22 cellular contexts compared by ENCODE assay signal in the genomic region with DNA sequence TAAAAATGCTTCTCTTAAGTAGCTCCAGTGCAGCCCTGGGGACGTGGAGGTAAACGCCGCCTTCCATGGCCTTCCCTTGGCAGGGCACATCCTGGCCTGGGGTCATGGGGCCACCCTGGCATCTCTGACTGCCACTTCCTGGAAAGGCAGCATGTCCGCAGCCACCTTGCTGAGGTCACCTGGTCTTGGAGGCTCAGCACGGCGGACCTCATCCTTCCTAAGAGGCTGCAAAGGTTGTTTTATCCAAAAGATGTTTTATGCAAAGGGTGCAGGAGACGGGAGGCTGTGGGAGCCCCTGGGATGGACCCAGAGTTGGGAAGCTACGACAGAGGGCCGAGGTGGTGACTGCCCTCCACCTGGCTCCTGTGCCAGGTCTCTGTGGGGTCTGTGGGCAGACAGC.
DNase-seq lines count a peak whose midpoint lies in the region; ATAC-seq and TF ChIP-seq lines count a peak whose summit lies in the region.
"Had no signal": no experiment of that assay in that cellular context is flagged by ENCODE, and none has a peak within 500 bp of the region (broad histone marks: within the 10 kb centered on the region; RNA-seq: fewer than 3 reads in every experiment).

No MANE protein-coding gene starts in this region.

- H3K79me2 ChIP-seq in osteoblast (ENCODE audit: insufficient read depth, low read length): no peaks in the 10 kb centered on the region

- H3K27ac ChIP-seq in coronary artery (no peak overlapping the region), osteoblast (ENCODE audit: low read depth, low read length) (no peak overlapping the region), upper lobe of right lung (no peak overlapping the region)
- H3K27ac ChIP-seq: 22Rv1 had no signal

- H3K27ac Mint-ChIP-seq in activated CD4-positive, alpha-beta T cell treated with anti-CD3 and anti-CD28 coated beads for 36 hours: no peak overlapping the region
- H3K27ac Mint-ChIP-seq: B cell; CD4-positive, alpha-beta T cell; GM23338; IgD-negative memory B cell had no signal

- H3K4me1 ChIP-seq in osteoblast (ENCODE audit: insufficient read depth, low read length): no peaks in the 10 kb centered on the region
- no peaks in the 10 kb centered on the region for H3K4me1 ChIP-seq in upper lobe of right lung

- no peaks in the 10 kb centered on the region for H3K9me3 Mint-ChIP-seq in activated CD4-positive, alpha-beta T cell treated with anti-CD3 and anti-CD28 coated beads for 36 hours (ENCODE audit: low read depth)
- H3K9me3 Mint-ChIP-seq: CD4-positive, alpha-beta T cell had no signal

- no peak overlapping the region for H3K4me3 Mint-ChIP-seq in activated CD4-positive, alpha-beta T cell treated with anti-CD3 and anti-CD28 coated beads for 36 hours
- H3K4me3 Mint-ChIP-seq: B cell; CD4-positive, alpha-beta T cell; GM23338; IgD-negative memory B cell had no signal

- CTCF ChIA-PET in activated CD4-positive, alpha-beta T cell treated with anti-CD3 and anti-CD28 coated beads for 36 hours (lab: Charles Lee): no interaction called here

- peak; percentile 2 for DNase-seq in activated CD4-positive, alpha-beta T cell treated with anti-CD3 and anti-CD28 coated beads for 1 hour
- no peak for DNase-seq in activated CD4-positive, alpha-beta T cell treated with anti-CD3 and anti-CD28 coated beads for 36 hours
- peak; percentile 41 for DNase-seq in coronary artery (ENCODE audit: low spot score)
- DNase-seq in osteoblast (ENCODE audit: insufficient read length, low spot score, missing footprints): peak; percentile 10
- peak; percentile 39 for DNase-seq in upper lobe of right lung
- no peak for DNase-seq in T-helper 2 cell
- DNase-seq in dermis blood vessel endothelial cell: no peak
- DNase-seq in activated naive CD4-positive, alpha-beta T cell treated with anti-CD3 and anti-CD28 coated beads, Interleukin-2, amount 50 U/mL, for 16 hours: no peak
- DNase-seq: CD4-positive, alpha-beta T cell; Karpas-422; NCI-H1048; NCI-H1436; NCI-H1930; NCI-H345; NCI-H524 treated with DMSO at 0.1 percent for 48 hours; SHP77 treated with DMSO at 0.1 percent for 48 hours had no signal

- H3K27me3 Mint-ChIP-seq in activated CD4-positive, alpha-beta T cell treated with anti-CD3 and anti-CD28 coated beads for 36 hours: peaks cover 2% of the 10 kb centered on the region
- H3K27me3 Mint-ChIP-seq: B cell; CD4-positive, alpha-beta T cell; IgD-negative memory B cell had no signal

- H4K20me1 ChIP-seq in osteoblast (ENCODE audit: insufficient read depth, low read length): no peaks in the 10 kb centered on the region

- no peaks in the 10 kb centered on the region for H3K36me3 ChIP-seq in osteoblast (ENCODE audit: insufficient read depth, low read length)
- no peaks in the 10 kb centered on the region for H3K36me3 ChIP-seq in upper lobe of right lung

- H3K4me1 Mint-ChIP-seq in activated CD4-positive, alpha-beta T cell treated with anti-CD3 and anti-CD28 coated beads for 36 hours: no peaks in the 10 kb centered on the region
- H3K4me1 Mint-ChIP-seq: B cell, GM23338, IgD-negative memory B cell had no signal

- H3K9me3 ChIP-seq in osteoblast (ENCODE audit: low read depth, low read length) (no peaks in the 10 kb centered on the region), upper lobe of right lung (no peaks in the 10 kb centered on the region)

- no peaks in the 10 kb centered on the region for H3K27me3 ChIP-seq in osteoblast (ENCODE audit: insufficient read depth, low read length)
- H3K27me3 ChIP-seq in upper lobe of right lung: no peaks in the 10 kb centered on the region

- intact Hi-C loops in activated CD4-positive, alpha-beta T cell treated with anti-CD3 and anti-CD28 coated beads for 36 hours (cut with DNase I, micrococcal nuclease): no loop called here
- intact Hi-C loops in upper lobe of right lung (cut with DNase I): no loop called here

- POLR2A ChIA-PET in activated CD4-positive, alpha-beta T cell treated with anti-CD3 and anti-CD28 coated beads for 36 hours (lab: Charles Lee): no interaction called here

- no peaks in the 10 kb centered on the region for H3K36me3 Mint-ChIP-seq in activated CD4-positive, alpha-beta T cell treated with anti-CD3 and anti-CD28 coated beads for 36 hours (ENCODE audit: low read depth)
- H3K36me3 Mint-ChIP-seq: IgD-negative memory B cell had no signal

- no peak for ATAC-seq in activated CD4-positive, alpha-beta T cell treated with anti-CD3 and anti-CD28 coated beads for 36 hours
- ATAC-seq in upper lobe of right lung: no peak
- ATAC-seq: GM12878, GM23338, HCT116 had no signal

- H2AFZ ChIP-seq in osteoblast (ENCODE audit: low read length): no peak overlapping the region
- H2AFZ ChIP-seq: GM23338 had no signal

- no peak overlapping the region for H3K4me2 ChIP-seq in osteoblast (ENCODE audit: insufficient read depth, low read length)
- H3K4me2 ChIP-seq: GM23338 had no signal

- no peak for TF ChIP-seq CTCF in coronary artery (IDR thresholded peaks at IDR 0.05)
- TF ChIP-seq CTCF in osteoblast (IDR thresholded peaks at IDR 0.05; ENCODE audit: extremely low read depth, low read depth, low read length): no peak
- no peak for TF ChIP-seq CTCF in upper lobe of right lung (IDR thresholded peaks at IDR 0.05)

- H3K4me3 ChIP-seq in coronary artery (no peak overlapping the region), osteoblast (ENCODE audit: insufficient read depth, low read length) (no peak overlapping the region), upper lobe of right lung (no peak overlapping the region)
- H3K4me3 ChIP-seq: GM12878, GM23338 had no signal

Comparison
In these comparisons a context has a peak if more than half of its experiments do, and no peak if none do; other contexts are left out.
1. DNase-seq: peak in activated CD4-positive, alpha-beta T cell treated with anti-CD3 and anti-CD28 coated beads for 1 hour (single experiment), coronary artery (single experiment), osteoblast (single experiment) and upper lobe of right lung (single experiment); none in activated CD4-positive, alpha-beta T cell treated with anti-CD3 and anti-CD28 coated beads for 36 hours (single experiment), T-helper 2 cell (0 of 5), dermis blood vessel endothelial cell (single experiment) and activated naive CD4-positive, alpha-beta T cell treated with anti-CD3 and anti-CD28 coated beads, Interleukin-2, amount 50 U/mL, for 16 hours (single experiment).